In genomic region chr1:16591845-16592244, GRCh38 we compare ENCODE assay signal across 6 cellular contexts. TPM values are rescaled to one million over a fixed set of nuclear protein-coding genes. Genes with fewer than 3 reads are reported as not detected.
DNase-seq lines count a peak whose midpoint lies in the region; ATAC-seq and TF ChIP-seq lines count a peak whose summit lies in the region.
"Not testable (repeated sequence)": the region's sequence is repeated elsewhere in the genome, so short reads cannot be mapped to it uniquely, and the experiment has no call there.

No MANE protein-coding gene starts in this region.

- H3K36me3 ChIP-seq in Panc1 (ENCODE audit: control insufficient read depth, insufficient read depth, low read length); brain microvascular endothelial cell (replicated peaks); left ventricle myocardium inferior; neural progenitor cell: not testable (repeated sequence)

- not testable (repeated sequence) for H3F3A ChIP-seq in neural progenitor cell (ENCODE audit: low read depth)

- not testable (repeated sequence) for BruUV-seq in Panc1 (replicated peaks; lab: Mats Ljungman, UMichigan)

- H3K4me1 ChIP-seq in Panc1 (ENCODE audit: control insufficient read depth, insufficient read depth, low read length); left ventricle myocardium inferior; neural progenitor cell: not testable (repeated sequence)

- not testable (repeated sequence) for DNase-seq in GM13977 (ENCODE audit: low spot score); Panc1 (ENCODE audit: low read depth, low spot score); brain microvascular endothelial cell; left ventricle myocardium inferior; neural progenitor cell (ENCODE audit: low spot score)
- DNase-seq in activated CD4-positive, alpha-beta T cell treated with anti-CD3 and anti-CD28 coated beads, Interleukin-2, amount 10 ng/mL, durations not matched to agents 24 days and 14 days = peak; percentile 55

- H3K4me1 Mint-ChIP-seq in activated CD4-positive, alpha-beta T cell treated with anti-CD3 and anti-CD28 coated beads, Interleukin-2, amount 10 ng/mL, durations not matched to agents 24 days and 14 days; neural progenitor cell: not testable (repeated sequence)

- TF ChIP-seq CTCF in GM13977 (IDR thresholded peaks at IDR 0.05; ENCODE audit: extremely low read depth, insufficient read depth, missing control alignments) (peak; percentile 24), Panc1 (IDR thresholded peaks at IDR 0.05) (peak; percentile 43), brain microvascular endothelial cell (IDR thresholded peaks at IDR 0.05; ENCODE audit: low read depth, low read length, missing control alignments) (peak; percentile 5), left ventricle myocardium inferior (IDR thresholded peaks at IDR 0.05; ENCODE audit: borderline replicate concordance) (peak; percentile 13), neural progenitor cell (IDR thresholded peaks at IDR 0.05) (peak; percentile 39)

- not testable (repeated sequence) for ATAC-seq in Panc1

- H3K9ac ChIP-seq in neural progenitor cell = not testable (repeated sequence)

- not testable (repeated sequence) for H4K20me1 ChIP-seq in neural progenitor cell (ENCODE audit: low read depth)

- not testable (repeated sequence) for H3K4me3 Mint-ChIP-seq in activated CD4-positive, alpha-beta T cell treated with anti-CD3 and anti-CD28 coated beads, Interleukin-2, amount 10 ng/mL, durations not matched to agents 24 days and 14 days; neural progenitor cell

- CTCF ChIA-PET in Panc1 (lab: Charles Lee) = not testable (repeated sequence)

- not testable (repeated sequence) for H2AFZ ChIP-seq in neural progenitor cell (replicated peaks)

- H3K36me3 Mint-ChIP-seq in activated CD4-positive, alpha-beta T cell treated with anti-CD3 and anti-CD28 coated beads, Interleukin-2, amount 10 ng/mL, durations not matched to agents 24 days and 14 days (ENCODE audit: low read depth); neural progenitor cell: not testable (repeated sequence)

- not testable (repeated sequence) for H3K4me2 ChIP-seq in neural progenitor cell

- H3K27ac ChIP-seq in Panc1 (ENCODE audit: low read length); brain microvascular endothelial cell; left ventricle myocardium inferior (replicated peaks); neural progenitor cell: not testable (repeated sequence)

- not testable (repeated sequence) for H3K27ac Mint-ChIP-seq in activated CD4-positive, alpha-beta T cell treated with anti-CD3 and anti-CD28 coated beads, Interleukin-2, amount 10 ng/mL, durations not matched to agents 24 days and 14 days; neural progenitor cell

- H3K4me3 ChIP-seq in Panc1 (ENCODE audit: low read depth in 2 of 2, low read length in 2 of 2); brain microvascular endothelial cell (ENCODE audit: low read depth, low read length); left ventricle myocardium inferior; neural progenitor cell: not testable (repeated sequence)

- not testable (repeated sequence) for H3K79me2 ChIP-seq in neural progenitor cell (ENCODE audit: low read depth)

- intact Hi-C loops in Panc1 (cut with micrococcal nuclease; ENCODE audit: unreplicated experiment); activated CD4-positive, alpha-beta T cell treated with anti-CD3 and anti-CD28 coated beads, Interleukin-2, amount 10 ng/mL, durations not matched to agents 24 days and 14 days (cut with micrococcal nuclease); left ventricle myocardium inferior (cut with micrococcal nuclease): not testable (repeated sequence)

- in situ Hi-C loops in GM13977 (cut with MboI; ENCODE audit: low pct_unique_long_range_greater_than_20kb, low sequenced_read_pairs, unreplicated experiment); Panc1 (cut with HindIII; ENCODE audit: low pct_unique_long_range_greater_than_20kb, low sequenced_read_pairs); brain microvascular endothelial cell (cut with HindIII; ENCODE audit: low pct_ligation_motif_present, low sequenced_read_pairs): not testable (repeated sequence)

- not testable (repeated sequence) for H3K9me3 Mint-ChIP-seq in activated CD4-positive, alpha-beta T cell treated with anti-CD3 and anti-CD28 coated beads, Interleukin-2, amount 10 ng/mL, durations not matched to agents 24 days and 14 days; neural progenitor cell

- H3K9me3 ChIP-seq in Panc1 (ENCODE audit: control insufficient read depth, insufficient read depth, low read depth, low read length); left ventricle myocardium inferior (replicated peaks); neural progenitor cell (ENCODE audit: low read depth): not testable (repeated sequence)

- not testable (repeated sequence) for H3K27me3 Mint-ChIP-seq in activated CD4-positive, alpha-beta T cell treated with anti-CD3 and anti-CD28 coated beads, Interleukin-2, amount 10 ng/mL, durations not matched to agents 24 days and 14 days; neural progenitor cell (ENCODE audit: insufficient read depth, low read depth)

- not testable (repeated sequence) for H3K27me3 ChIP-seq in Panc1 (ENCODE audit: control insufficient read depth, insufficient read depth, low read length); brain microvascular endothelial cell (replicated peaks); left ventricle myocardium inferior (ENCODE audit: low read depth); neural progenitor cell

- POLR2A ChIA-PET in Panc1 (lab: Charles Lee) = not testable (repeated sequence)

RNA-seq across cellular contexts. Expression of gene NBPF1, which starts 21.5 kb away (rescaled TPM):
- total RNA-seq in Panc1 (2021; ENCODE audit: unreplicated experiment) = 73.2 TPM
- 26.2 TPM for polyA plus RNA-seq in Panc1 (2012; ENCODE audit: insufficient read length)
- total RNA-seq in activated CD4-positive, alpha-beta T cell treated with anti-CD3 and anti-CD28 coated beads, Interleukin-2, amount 10 ng/mL, durations not matched to agents 24 days and 14 days = 4.2 and 5.1 TPM in 2 replicates
- total RNA-seq in left ventricle myocardium inferior = 9.7 TPM
- total RNA-seq in neural progenitor cell (ENCODE audit: low replicate concordance) = 54.9 and 69.9 TPM in 2 replicates
